In the genomic region with DNA sequence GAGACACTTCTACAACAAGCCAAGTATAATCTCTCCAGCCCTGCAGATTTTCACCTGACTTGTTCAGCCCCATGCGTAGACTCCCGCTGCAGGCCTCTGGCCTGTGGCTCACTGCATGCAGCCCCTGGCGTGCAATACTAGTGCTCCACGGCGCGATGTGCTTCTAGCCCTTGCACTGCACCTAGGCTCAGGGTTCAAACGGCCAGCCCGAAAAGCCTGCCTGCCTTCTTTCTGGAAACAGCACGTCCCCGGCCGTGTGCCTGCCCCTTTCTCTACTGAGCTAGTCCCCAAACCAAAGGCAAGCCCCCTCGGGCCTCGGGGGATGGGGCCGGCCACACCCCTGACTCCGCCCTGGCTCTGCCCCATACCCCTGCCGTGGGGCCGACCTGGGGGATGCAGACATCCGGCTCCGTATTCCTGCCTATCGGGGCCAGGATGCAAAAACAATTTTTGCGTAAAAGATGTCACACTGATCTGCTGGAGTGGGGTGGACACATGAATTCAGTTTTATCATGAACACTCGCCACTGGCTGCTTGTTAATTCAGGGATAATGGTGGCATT, we compare ENCODE assay signal across 2 cellular contexts.
TF ChIP-seq lines count a peak whose summit lies in the region.

No MANE protein-coding gene starts in this region.

TF ChIP-seq in IMR-90, 13 proteins besides CTCF, POLR2A, EP300 and RAD21:
- TF ChIP-seq, protein P1, sequence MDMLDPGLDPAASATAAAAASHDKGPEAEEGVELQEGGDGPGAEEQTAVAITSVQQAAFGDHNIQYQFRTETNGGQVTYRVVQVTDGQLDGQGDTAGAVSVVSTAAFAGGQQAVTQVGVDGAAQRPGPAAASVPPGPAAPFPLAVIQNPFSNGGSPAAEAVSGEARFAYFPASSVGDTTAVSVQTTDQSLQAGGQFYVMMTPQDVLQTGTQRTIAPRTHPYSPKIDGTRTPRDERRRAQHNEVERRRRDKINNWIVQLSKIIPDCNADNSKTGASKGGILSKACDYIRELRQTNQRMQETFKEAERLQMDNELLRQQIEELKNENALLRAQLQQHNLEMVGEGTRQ (IDR thresholded peaks at IDR 0.05; ENCODE audit: low read depth, low read length) = no peak
- no peak for TF ChIP-seq MAZ (IDR thresholded peaks at IDR 0.05; ENCODE audit: borderline replicate concordance, low read depth, low read length)
- no peak for TF ChIP-seq RFX5 (IDR thresholded peaks at IDR 0.05; ENCODE audit: low read depth, low read length)
- TF ChIP-seq, protein P2, sequence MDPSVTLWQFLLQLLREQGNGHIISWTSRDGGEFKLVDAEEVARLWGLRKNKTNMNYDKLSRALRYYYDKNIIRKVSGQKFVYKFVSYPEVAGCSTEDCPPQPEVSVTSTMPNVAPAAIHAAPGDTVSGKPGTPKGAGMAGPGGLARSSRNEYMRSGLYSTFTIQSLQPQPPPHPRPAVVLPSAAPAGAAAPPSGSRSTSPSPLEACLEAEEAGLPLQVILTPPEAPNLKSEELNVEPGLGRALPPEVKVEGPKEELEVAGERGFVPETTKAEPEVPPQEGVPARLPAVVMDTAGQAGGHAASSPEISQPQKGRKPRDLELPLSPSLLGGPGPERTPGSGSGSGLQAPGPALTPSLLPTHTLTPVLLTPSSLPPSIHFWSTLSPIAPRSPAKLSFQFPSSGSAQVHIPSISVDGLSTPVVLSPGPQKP (IDR thresholded peaks at IDR 0.05; ENCODE audit: borderline replicate concordance, low read depth, low read length) = no peak

TF ChIP-seq in H1, 55 proteins besides CTCF, POLR2A, EP300 and RAD21:
- TF ChIP-seq, protein P3, sequence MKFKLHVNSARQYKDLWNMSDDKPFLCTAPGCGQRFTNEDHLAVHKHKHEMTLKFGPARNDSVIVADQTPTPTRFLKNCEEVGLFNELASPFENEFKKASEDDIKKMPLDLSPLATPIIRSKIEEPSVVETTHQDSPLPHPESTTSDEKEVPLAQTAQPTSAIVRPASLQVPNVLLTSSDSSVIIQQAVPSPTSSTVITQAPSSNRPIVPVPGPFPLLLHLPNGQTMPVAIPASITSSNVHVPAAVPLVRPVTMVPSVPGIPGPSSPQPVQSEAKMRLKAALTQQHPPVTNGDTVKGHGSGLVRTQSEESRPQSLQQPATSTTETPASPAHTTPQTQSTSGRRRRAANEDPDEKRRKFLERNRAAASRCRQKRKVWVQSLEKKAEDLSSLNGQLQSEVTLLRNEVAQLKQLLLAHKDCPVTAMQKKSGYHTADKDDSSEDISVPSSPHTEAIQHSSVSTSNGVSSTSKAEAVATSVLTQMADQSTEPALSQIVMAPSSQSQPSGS (IDR thresholded peaks at IDR 0.05; ENCODE audit: low read length) = no peak
- TF ChIP-seq RFX5 (IDR thresholded peaks at IDR 0.05; ENCODE audit: borderline replicate concordance, low read depth, low read length) (no peak), SP4 (IDR thresholded peaks at IDR 0.05; ENCODE audit: low read length) (peak; percentile 39; the same call in 1 of the 2 replicates), SRF (IDR thresholded peaks at IDR 0.05; ENCODE audit: low read depth, low read length) (no peak), TAF1 (IDR thresholded peaks at IDR 0.05; ENCODE audit: low read depth, low read length) (no peak), CEBPB (IDR thresholded peaks at IDR 0.05; ENCODE audit: low read depth, low read length) (no peak), KDM5A (IDR thresholded peaks at IDR 0.05; ENCODE audit: low read length) (no peak), CREB1 (IDR thresholded peaks at IDR 0.05) (0 out of 2 replicates have a peak, but pooled peaks have one; percentile 40), TCF12 (IDR thresholded peaks at IDR 0.05; ENCODE audit: low read depth, low read length) (no peak), HDAC2 (IDR thresholded peaks at IDR 0.05; ENCODE audit: borderline replicate concordance in 1 of 2, low read depth in 2 of 2, low read length in 2 of 2) (no peak)
- TF ChIP-seq, protein P4, sequence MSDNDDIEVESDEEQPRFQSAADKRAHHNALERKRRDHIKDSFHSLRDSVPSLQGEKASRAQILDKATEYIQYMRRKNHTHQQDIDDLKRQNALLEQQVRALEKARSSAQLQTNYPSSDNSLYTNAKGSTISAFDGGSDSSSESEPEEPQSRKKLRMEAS (IDR thresholded peaks at IDR 0.05) = peak; percentile 41; the same call in 1 of the 2 replicates
